Comparison of ENCODE assay signal across 9 cellular contexts in genomic region chr2:33272001-33272400, GRCh38.
A peak's percentile ranks its signal among the peaks of the same experiment; 100 is the strongest.
DNase-seq lines count a peak whose midpoint lies in the region; ATAC-seq, FAIRE-seq and TF ChIP-seq lines count a peak whose summit lies in the region.
"Had no signal": no experiment of that assay in that cellular context is flagged by ENCODE, and none has a peak within 500 bp of the region (broad histone marks: within the 10 kb centered on the region; RNA-seq: fewer than 3 reads in every experiment).

No MANE protein-coding gene starts in this region.

- H3K4me2 ChIP-seq in GM12878 (ENCODE audit: control insufficient read depth, insufficient read depth) = peak overlapping the region; percentile 34

- no peaks in the 10 kb centered on the region for H3K36me3 ChIP-seq in GM12878 (ENCODE audit: control insufficient read depth in 2 of 2, insufficient read depth in 2 of 2, low read length in 1 of 2)

- peak; percentile 54 for FAIRE-seq in GM12878 (lab: Jason Lieb, UNC)

- no peak overlapping the region for H3K4me3 Mint-ChIP-seq in CD14-positive monocyte

- in situ Hi-C loops in GM12878 (cut with MboI) = no loop called here

- peaks cover 0 to 2% of the 10 kb centered on the region in 2 experiments; a peak in 1 of 4 replicates for H3K27me3 ChIP-seq in GM12878 (replicated peaks in 1 of 2; ENCODE audit: control insufficient read depth in 2 of 2, insufficient read depth in 2 of 2, low read length in 1 of 2)
- H3K27me3 ChIP-seq: cardiac muscle cell had no signal

- POLR2A ChIA-PET in GM10248 (lab: Yijun Ruan, JAX) = no interaction called here
- POLR2A ChIA-PET in GM12878 (lab: Charles Lee) = no interaction called here

- no peak for TF ChIP-seq RAD21 in GM12878 (IDR thresholded peaks at IDR 0.05; ENCODE audit: insufficient read depth, low read depth, low read length)

- 0% methylated on average over 4 of the region's 4 CpGs for WGBS in GM12878 (ENCODE audit: insufficient coverage, insufficient replicate concordance, low lambda C conversion rate, missing lambda C conversion rate)

- no peak overlapping the region for H3K9ac ChIP-seq in GM12878 (ENCODE audit: control insufficient read depth, insufficient read depth, low read length)

- no TSS peak for BruUV-seq in GM12878 (replicated peaks; lab: Mats Ljungman, UMichigan)

- H3K27me3 Mint-ChIP-seq in CD14-positive monocyte (ENCODE audit: low read depth in 3 of 3) = no peaks in the 10 kb centered on the region

- no peaks in the 10 kb centered on the region for H3K79me2 ChIP-seq in GM12878 (ENCODE audit: control insufficient read depth, insufficient read depth, low read length)

- H3K27ac Mint-ChIP-seq in CD14-positive monocyte = no peak overlapping the region

- peaks cover 3% of the 10 kb centered on the region; the same call in 1 of the 3 replicates for H3K9me3 ChIP-seq in GM12878 (replicated peaks; ENCODE audit: control insufficient read depth, insufficient read depth, low read length)

- H2AFZ ChIP-seq in GM12878 (ENCODE audit: control insufficient read depth, low read depth, low read length) = no peak overlapping the region

- TF ChIP-seq CTCF in GM10248 (IDR thresholded peaks at IDR 0.05; ENCODE audit: control extremely low read depth, extremely low read depth, low read depth, missing control alignments) (no peak), GM12878 (IDR thresholded peaks at IDR 0.05 in 2 of 3, conservative IDR thresholded peaks at IDR 0.05 in 1 of 3; ENCODE audit: control insufficient read depth in 2 of 3, extremely low read depth in 1 of 3, insufficient read depth in 1 of 3, low read depth in 3 of 3, low read length in 3 of 3) (no peak), CD14-positive monocyte (IDR thresholded peaks at IDR 0.05) (no peak)

- SMC1A ChIA-PET in GM12878 (lab: Charles Lee; ENCODE audit: uncharacterized antibody, unreplicated experiment) = no interaction called here

- no peak for TF ChIP-seq POLR2A in GM12878 (IDR thresholded peaks at IDR 0.05; ENCODE audit: low read depth, low read length)

- H3K9me3 Mint-ChIP-seq in CD14-positive monocyte = peaks cover 0 to 4% (median 0%) of the 10 kb centered on the region in 7 donors

- RAD21 ChIA-PET in GM12878 (lab: Charles Lee; ENCODE audit: unreplicated experiment) = no interaction called here

- H3K4me1 ChIP-seq in GM12878 (ENCODE audit: control insufficient read depth, insufficient read depth, low read length) = peaks cover 10% of the 10 kb centered on the region

- ATAC-seq in GM19468 (IDR thresholded peaks at IDR 0.05; ENCODE audit: extremely low read depth, unreplicated experiment) (peak; percentile 98), HG03196 (IDR thresholded peaks at IDR 0.05; ENCODE audit: unreplicated experiment) (peak; percentile 95), GM12878 (peak; percentile 93)

- H3K4me1 Mint-ChIP-seq in CD14-positive monocyte = no peaks in the 10 kb centered on the region

- CTCF ChIA-PET in GM10248 (lab: Yijun Ruan, JAX) (interaction anchor here (0.9 kb wide), 1 partner anchor 311 kb away, joined by 3 read pairs; no protein-coding TSS in a partner anchor), GM12878 (lab: Yijun Ruan, JAX) (interaction anchor here (0.6 kb wide), 1 partner anchor 66 kb away, joined by 3 read pairs; no protein-coding TSS in a partner anchor)

- intact Hi-C loops in GM12878 (cut with micrococcal nuclease; ENCODE audit: unreplicated experiment) = loop anchor here (5.0 to 10.0 kb wide), 2 partner anchors 65 to 313 kb away; no protein-coding TSS in a partner anchor
- intact Hi-C loops in CD14-positive monocyte (cut with micrococcal nuclease) = no loop called here

- H3K4me3 ChIP-seq in GM12878 = no peak overlapping the region
- H3K4me3 ChIP-seq: cardiac muscle cell had no signal

- no peaks in the 10 kb centered on the region for H3K36me3 Mint-ChIP-seq in CD14-positive monocyte

- H4K20me1 ChIP-seq in GM12878 (ENCODE audit: control insufficient read depth, insufficient read depth) = no peaks in the 10 kb centered on the region

- TF ChIP-seq EP300 in GM12878 (IDR thresholded peaks at IDR 0.05; ENCODE audit: borderline replicate concordance in 1 of 2, control insufficient read depth in 1 of 2, low read depth in 2 of 2, low read length in 2 of 2) = peak; percentile 30 to 69; a peak in 3 of 4 replicates

- H3K27ac ChIP-seq in GM12878 (ENCODE audit: control insufficient read depth, insufficient read depth) = no peak overlapping the region
- H3K27ac ChIP-seq: cardiac muscle cell had no signal

- DNase-seq in GM10248 (ENCODE audit: extremely low spot score) = peak; percentile 45
- DNase-seq in GM12878 (ENCODE audit: low read depth, low spot score) = peak; percentile 71
- no peak for DNase-seq in CD14-positive monocyte (ENCODE audit: low spot score)
- no peak for DNase-seq in mesenteric fat pad (ENCODE audit: low spot score)
- no peak for DNase-seq in AG08395 (ENCODE audit: low spot score)
- DNase-seq in stimulated activated CD4-positive, alpha-beta T cell treated with anti-CD3 and anti-CD28 coated beads, Interleukin-4, amount 100 ng/mL, for 24 hours = no peak

TF ChIP-seq in GM12878, 131 proteins besides CTCF, POLR2A, EP300 and RAD21 (continues in another document):
- TF ChIP-seq CREB1 (IDR thresholded peaks at IDR 0.05; ENCODE audit: low read depth) = 0 out of 2 replicates have a peak, but pooled peaks have one; percentile 17
- no peak for TF ChIP-seq SMAD1 (IDR thresholded peaks at IDR 0.05; ENCODE audit: low read depth, partially characterized antibody)
- no peak for TF ChIP-seq BMI1 (IDR thresholded peaks at IDR 0.05; ENCODE audit: borderline replicate concordance)
- peak; percentile 70 for TF ChIP-seq JUNB (IDR thresholded peaks at IDR 0.05)
- TF ChIP-seq FOXK2 (IDR thresholded peaks at IDR 0.05) = no peak
- TF ChIP-seq TARDBP (IDR thresholded peaks at IDR 0.05; ENCODE audit: borderline replicate concordance) = no peak
- TF ChIP-seq ATF2 (IDR thresholded peaks at IDR 0.05; ENCODE audit: low read length) = peak; percentile 75; the same call in 1 of the 2 replicates
- TF ChIP-seq SIN3A (IDR thresholded peaks at IDR 0.05; ENCODE audit: low read depth, low read length) = no peak
- TF ChIP-seq CREM (IDR thresholded peaks at IDR 0.05; ENCODE audit: low read depth) = peak; percentile 47; the same call in 1 of the 2 replicates
- TF ChIP-seq HDAC2 (IDR thresholded peaks at IDR 0.05) = no peak
- no peak for TF ChIP-seq SUZ12 (IDR thresholded peaks at IDR 0.05; ENCODE audit: unreplicated experiment)
- TF ChIP-seq MXI1 (IDR thresholded peaks at IDR 0.05; ENCODE audit: low read depth, low read length) = no peak
- no peak for TF ChIP-seq ZNF274 (IDR thresholded peaks at IDR 0.05; ENCODE audit: insufficient read depth, insufficient read length)
- no peak for TF ChIP-seq KAT2A (conservative IDR thresholded peaks at IDR 0.05; ENCODE audit: control insufficient read depth, low read depth, low read length)
- TF ChIP-seq, protein P1, sequence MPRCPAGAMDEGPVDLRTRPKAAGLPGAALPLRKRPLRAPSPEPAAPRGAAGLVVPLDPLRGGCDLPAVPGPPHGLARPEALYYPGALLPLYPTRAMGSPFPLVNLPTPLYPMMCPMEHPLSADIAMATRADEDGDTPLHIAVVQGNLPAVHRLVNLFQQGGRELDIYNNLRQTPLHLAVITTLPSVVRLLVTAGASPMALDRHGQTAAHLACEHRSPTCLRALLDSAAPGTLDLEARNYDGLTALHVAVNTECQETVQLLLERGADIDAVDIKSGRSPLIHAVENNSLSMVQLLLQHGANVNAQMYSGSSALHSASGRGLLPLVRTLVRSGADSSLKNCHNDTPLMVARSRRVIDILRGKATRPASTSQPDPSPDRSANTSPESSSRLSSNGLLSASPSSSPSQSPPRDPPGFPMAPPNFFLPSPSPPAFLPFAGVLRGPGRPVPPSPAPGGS (IDR thresholded peaks at IDR 0.05; ENCODE audit: borderline replicate concordance, insufficient read depth, low read depth, low read length, poor library complexity, severe bottlenecking) = no peak
- TF ChIP-seq MYB (IDR thresholded peaks at IDR 0.05; ENCODE audit: borderline replicate concordance, low read depth, low read length) = no peak
- TF ChIP-seq USF1 (IDR thresholded peaks at IDR 0.05; ENCODE audit: borderline replicate concordance, extremely low read length, insufficient read depth, low read depth, low read length) = no peak
- no peak for TF ChIP-seq EGR1 (IDR thresholded peaks at IDR 0.05; ENCODE audit: borderline replicate concordance in 1 of 2, low read depth in 2 of 2, low read length in 2 of 2)
- no peak for TF ChIP-seq STAT1 (conservative IDR thresholded peaks at IDR 0.05)
- peak; percentile 8 to 36; a peak in 2 of 4 replicates for TF ChIP-seq BHLHE40 (IDR thresholded peaks at IDR 0.05; ENCODE audit: borderline replicate concordance in 1 of 2, low read depth in 2 of 2, low read length in 1 of 2)
- no peak for TF ChIP-seq KLF5 (IDR thresholded peaks at IDR 0.05; ENCODE audit: partially characterized antibody)
- TF ChIP-seq SMC3 (IDR thresholded peaks at IDR 0.05; ENCODE audit: borderline replicate concordance, low read length) = no peak
- peak; percentile 77; the same call in 1 of the 3 replicates for TF ChIP-seq POU2F2 (IDR thresholded peaks at IDR 0.05; ENCODE audit: borderline replicate concordance, low read depth, low read length)
- TF ChIP-seq CBX5 (IDR thresholded peaks at IDR 0.05; ENCODE audit: low read depth) = no peak
- TF ChIP-seq CBFB (IDR thresholded peaks at IDR 0.05; ENCODE audit: low read depth) = peak; percentile 86; the same call in 1 of the 2 replicates
- no peak for TF ChIP-seq ZZZ3 (IDR thresholded peaks at IDR 0.05; ENCODE audit: control insufficient read depth, insufficient read length, low read depth)

Comparison
In these comparisons a context has a peak if more than half of its experiments do, and no peak if none do; other contexts are left out.
1. DNase-seq: peak in GM10248 (single experiment) and GM12878 (single experiment); none in CD14-positive monocyte (single experiment), mesenteric fat pad (single experiment), AG08395 (single experiment) and stimulated activated CD4-positive, alpha-beta T cell treated with anti-CD3 and anti-CD28 coated beads, Interleukin-4, amount 100 ng/mL, for 24 hours (single experiment).
2. Peak in every context shown above with its lines, with median percentiles within 50 percentile points of each other: ATAC-seq.